23 cellular contexts compared by ENCODE assay signal in genomic region chr10:130999376-131000202, GRCh38.
"Had no signal": no experiment of that assay in that cellular context is flagged by ENCODE, and none has a peak within 500 bp of the region (broad histone marks: within the 10 kb centered on the region; RNA-seq: fewer than 3 reads in every experiment).

No MANE protein-coding gene starts in this region.

- H2AFZ ChIP-seq: neural progenitor cell had no signal

- H3K36me3 ChIP-seq: neural progenitor cell, right lobe of liver had no signal

- H3K4me2 ChIP-seq: neural progenitor cell, SK-N-SH had no signal

- H3K4me3 ChIP-seq: neural progenitor cell, right lobe of liver had no signal

- H3K36me3 Mint-ChIP-seq: naive thymus-derived CD8-positive, alpha-beta T cell; neural progenitor cell; stimulated activated effector memory CD8-positive, alpha-beta T cell treated with anti-CD3 and anti-CD28 coated beads, Interleukin-12 subunit alpha, Interleukin-12 subunit beta, amount 100 ng/mL, for 72 hours had no signal

- H3K27ac Mint-ChIP-seq: activated naive CD4-positive, alpha-beta T cell treated with anti-CD3 and anti-CD28 coated beads, Interleukin-2, amount 50 U/mL, for 72 hours; activated T-cell treated with anti-CD3 and anti-CD28 coated beads, Interleukin-2, amount 50 U/mL, for 72 hours; neural progenitor cell; stimulated activated effector memory CD8-positive, alpha-beta T cell treated with anti-CD3 and anti-CD28 coated beads, Interleukin-12 subunit alpha, Interleukin-12 subunit beta, amount 100 ng/mL, for 72 hours; stimulated activated naive CD8-positive, alpha-beta T cell treated with anti-CD3 and anti-CD28 coated beads, Interleukin-15, Interleukin-2, amounts not matched to agents 100 ng/mL and 50 ng/mL, for 24 hours; T-helper 17 cell had no signal

- H3K27ac ChIP-seq: epithelial cell of prostate, neural progenitor cell, right lobe of liver had no signal

- H3K4me1 ChIP-seq: right lobe of liver had no signal

- H3K4me3 Mint-ChIP-seq: activated T-cell treated with anti-CD3 and anti-CD28 coated beads, Interleukin-2, amount 50 U/mL, for 72 hours; naive thymus-derived CD8-positive, alpha-beta T cell; neural progenitor cell; stimulated activated effector memory CD8-positive, alpha-beta T cell treated with anti-CD3 and anti-CD28 coated beads, Interleukin-12 subunit alpha, Interleukin-12 subunit beta, amount 100 ng/mL, for 72 hours; stimulated activated naive CD8-positive, alpha-beta T cell treated with anti-CD3 and anti-CD28 coated beads, Interleukin-15, Interleukin-2, amounts not matched to agents 100 ng/mL and 50 ng/mL, for 24 hours; T-helper 17 cell had no signal

- FAIRE-seq: colon, endometrium, frontal cortex, islet of Langerhans had no signal

- H3K27me3 Mint-ChIP-seq: stimulated activated naive CD8-positive, alpha-beta T cell treated with anti-CD3 and anti-CD28 coated beads, Interleukin-15, Interleukin-2, amounts not matched to agents 100 ng/mL and 50 ng/mL, for 24 hours; T-helper 17 cell had no signal

- H3K9me3 ChIP-seq: right lobe of liver, SK-N-SH had no signal

- H3K4me1 Mint-ChIP-seq: naive thymus-derived CD8-positive, alpha-beta T cell; stimulated activated effector memory CD8-positive, alpha-beta T cell treated with anti-CD3 and anti-CD28 coated beads, Interleukin-12 subunit alpha, Interleukin-12 subunit beta, amount 100 ng/mL, for 72 hours; T-helper 17 cell had no signal

- DNase-seq: activated CD4-positive, alpha-beta T cell treated with anti-CD3 and anti-CD28 coated beads for 1 hour; activated naive CD4-positive, alpha-beta T cell; activated T-cell treated with anti-CD3 and anti-CD28 coated beads for 4 hours; activated T-cell treated with anti-CD3 and anti-CD28 coated beads, Interleukin-2, amount 50 U/mL, for 72 hours; effector CD8-positive, alpha-beta T cell; left ventricle myocardium superior; midbrain; naive thymus-derived CD8-positive, alpha-beta T cell; SK-N-SH; stimulated activated CD4-positive, alpha-beta T cell treated with anti-CD3 and anti-CD28 coated beads, Interleukin-12 subunit alpha, Interleukin-12 subunit beta, amount 100 ng/mL, for 4 hours; stimulated activated CD4-positive, alpha-beta T cell treated with anti-CD3 and anti-CD28 coated beads, Interleukin-4, amount 100 ng/mL, for 24 hours; T-helper 17 cell; T1000 had no signal

- H3K9ac ChIP-seq: neural progenitor cell, SK-N-SH had no signal

- H3K27me3 ChIP-seq: neural progenitor cell, right lobe of liver had no signal

- ATAC-seq: activated naive CD4-positive, alpha-beta T cell treated with anti-CD3 and anti-CD28 coated beads, Interleukin-2, amount 50 U/mL, for 72 hours; activated T-cell treated with anti-CD3 and anti-CD28 coated beads, Interleukin-2, amount 50 U/mL, for 72 hours; left ventricle myocardium superior; naive thymus-derived CD8-positive, alpha-beta T cell; stimulated activated effector memory CD8-positive, alpha-beta T cell treated with anti-CD3 and anti-CD28 coated beads, Interleukin-12 subunit alpha, Interleukin-12 subunit beta, amount 100 ng/mL, for 72 hours; T-helper 17 cell had no signal
